8 cellular contexts compared by ENCODE assay signal in genomic region chr17:62423647-62424461, GRCh38. TPM values are rescaled to one million over a fixed set of nuclear protein-coding genes. Genes with fewer than 3 reads are reported as not detected.
A peak's percentile ranks its signal among the peaks of the same experiment; 100 is the strongest.
DNase-seq lines count a peak whose midpoint lies in the region; ATAC-seq and TF ChIP-seq lines count a peak whose summit lies in the region.
"Not testable (repeated sequence)": the region's sequence is repeated elsewhere in the genome, so short reads cannot be mapped to it uniquely, and the experiment has no call there.

A gene with protein sequence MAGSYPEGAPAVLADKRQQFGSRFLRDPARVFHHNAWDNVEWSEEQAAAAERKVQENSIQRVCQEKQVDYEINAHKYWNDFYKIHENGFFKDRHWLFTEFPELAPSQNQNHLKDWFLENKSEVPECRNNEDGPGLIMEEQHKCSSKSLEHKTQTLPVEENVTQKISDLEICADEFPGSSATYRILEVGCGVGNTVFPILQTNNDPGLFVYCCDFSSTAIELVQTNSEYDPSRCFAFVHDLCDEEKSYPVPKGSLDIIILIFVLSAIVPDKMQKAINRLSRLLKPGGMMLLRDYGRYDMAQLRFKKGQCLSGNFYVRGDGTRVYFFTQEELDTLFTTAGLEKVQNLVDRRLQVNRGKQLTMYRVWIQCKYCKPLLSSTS (plus strand): TSS chr17:62423897. CDS start chr17:62423903, 6 bp downstream.

- H3K4me3 Mint-ChIP-seq in activated CD4-positive, alpha-beta T cell treated with anti-CD3 and anti-CD28 coated beads for 36 hours, result peak within 1 kb of the TSS; percentile 83

- TF ChIP-seq CTCF in C4-2B (conservative IDR thresholded peaks at IDR 0.05) (peak; percentile 45), colonic mucosa (IDR thresholded peaks at IDR 0.05) (peak; percentile 27)

- CTCF ChIA-PET in activated CD4-positive, alpha-beta T cell treated with anti-CD3 and anti-CD28 coated beads for 36 hours (lab: Charles Lee), result interaction anchor here (0.7 kb wide), 1 partner anchor 360 kb away, joined by 3 read pairs; no protein-coding TSS in a partner anchor

- peak within 1 kb of the TSS; percentile 61 to 72 for H3K9ac ChIP-seq in colonic mucosa (ENCODE audit: low read depth in 2 of 2, low read length in 2 of 2)

- peaks cover 21% of the 10 kb centered on the region for H3K36me3 Mint-ChIP-seq in activated CD4-positive, alpha-beta T cell treated with anti-CD3 and anti-CD28 coated beads for 36 hours (ENCODE audit: low read depth)

- not testable (repeated sequence) for H3K9me3 Mint-ChIP-seq in activated CD4-positive, alpha-beta T cell treated with anti-CD3 and anti-CD28 coated beads for 36 hours (ENCODE audit: low read depth)

- not testable (repeated sequence) for H3K4me1 ChIP-seq in colonic mucosa

- DNase-seq in NCI-H524 (lab: John Stamatoyannopoulos, UW) (peak; percentile 95 to 96), colonic mucosa (peak; percentile 93), left kidney (ENCODE audit: low read depth, low spot score) (peak; percentile 97)
- peak; percentile 95 for DNase-seq in activated CD4-positive, alpha-beta T cell treated with anti-CD3 and anti-CD28 coated beads for 36 hours
- DNase-seq in stimulated activated CD4-positive, alpha-beta T cell treated with anti-CD3 and anti-CD28 coated beads, Interleukin-1b, Interleukin-23, amount 100 ng/mL, for 48 hours, result peak; percentile 93

- H3K27ac ChIP-seq in C4-2B, result peak within 1 kb of the TSS; percentile 67
- peak within 1 kb of the TSS; percentile 75 for H3K27ac ChIP-seq in colonic mucosa

- not testable (repeated sequence) for H3K36me3 ChIP-seq in colonic mucosa

- not testable (repeated sequence) for H3K27me3 ChIP-seq in colonic mucosa

- not testable (repeated sequence) for H3K27me3 Mint-ChIP-seq in activated CD4-positive, alpha-beta T cell treated with anti-CD3 and anti-CD28 coated beads for 36 hours

- not testable (repeated sequence) for H3K9me3 ChIP-seq in colonic mucosa

- POLR2A ChIA-PET in activated CD4-positive, alpha-beta T cell treated with anti-CD3 and anti-CD28 coated beads for 36 hours (lab: Charles Lee), result not testable (repeated sequence)

- H3K27ac Mint-ChIP-seq in activated CD4-positive, alpha-beta T cell treated with anti-CD3 and anti-CD28 coated beads for 36 hours, result peak within 1 kb of the TSS; percentile 93

- intact Hi-C loops in activated CD4-positive, alpha-beta T cell treated with anti-CD3 and anti-CD28 coated beads for 36 hours (cut with DNase I, micrococcal nuclease), result loop anchor here (1.0 to 10.0 kb wide), 9 partner anchors 53 to 983 kb away; partner anchors contain the start of genes TLK2 (in 2 of the 2), INTS2 (in 1 of the 2), MED13 (in 1 of the 2) and TANC2 (in 1 of the 2)
- intact Hi-C loops in colonic mucosa (cut with DNase I), result not testable (repeated sequence)

- H3K4me3 ChIP-seq in colonic mucosa, result peak within 1 kb of the TSS; percentile 67

- peaks cover 28% of the 10 kb centered on the region for H3K4me1 Mint-ChIP-seq in activated CD4-positive, alpha-beta T cell treated with anti-CD3 and anti-CD28 coated beads for 36 hours

- ATAC-seq in GM19324 (IDR thresholded peaks at IDR 0.05; ENCODE audit: low FRiP score, unreplicated experiment) (peak; percentile 94), HG03460 (IDR thresholded peaks at IDR 0.05; ENCODE audit: unreplicated experiment) (peak; percentile 91)
- peak; percentile 94 for ATAC-seq in activated CD4-positive, alpha-beta T cell treated with anti-CD3 and anti-CD28 coated beads for 36 hours

RNA-seq across cellular contexts. Expression of the gene that starts here (rescaled TPM):
- 10 to 100 TPM; 25.9 to 31.8 TPM for total RNA-seq in activated CD4-positive, alpha-beta T cell treated with anti-CD3 and anti-CD28 coated beads for 36 hours
- total RNA-seq in colonic mucosa, result 10 to 100 TPM; 20.4 to 30.2 TPM

Comparison
In these comparisons a context has a peak if more than half of its experiments do, and no peak if none do; other contexts are left out.
1. Peak in every context shown above with its lines: DNase-seq, ATAC-seq, H3K4me3 ChIP-seq and H3K27ac ChIP-seq.